Comparison of ENCODE assay signal across 27 cellular contexts in genomic region chr6:72653032-72653431, GRCh38. TPM values are rescaled to one million over a fixed set of nuclear protein-coding genes. Genes with fewer than 3 reads are reported as not detected.
A peak's percentile ranks its signal among the peaks of the same experiment; 100 is the strongest.
DNase-seq lines count a peak whose midpoint lies in the region; ATAC-seq, FAIRE-seq and TF ChIP-seq lines count a peak whose summit lies in the region.
"Had no signal": no experiment of that assay in that cellular context is flagged by ENCODE, and none has a peak within 500 bp of the region (broad histone marks: within the 10 kb centered on the region; RNA-seq: fewer than 3 reads in every experiment).

No MANE protein-coding gene starts in this region.

- H3K9me3 Mint-ChIP-seq in astrocyte (ENCODE audit: unreplicated experiment) (no peaks in the 10 kb centered on the region), Calu3 (ENCODE audit: low read depth, unreplicated experiment) (no peaks in the 10 kb centered on the region)
- H3K9me3 Mint-ChIP-seq: activated T-cell treated with anti-CD3 and anti-CD28 coated beads, Interleukin-2, amount 50 U/mL, for 4 hours; dendritic cell treated with granulocyte-macrophage colony-stimulating factor and Interleukin-4, amounts not matched to agents 40 ng/mL and 50 ng/mL, for 4 days; endodermal cell had no signal

- H3K9ac ChIP-seq in astrocyte (ENCODE audit: low read length) = no peak overlapping the region
- H3K9ac ChIP-seq: KMS-11 had no signal

- peaks cover 23% of the 10 kb centered on the region for H3K4me1 Mint-ChIP-seq in astrocyte (ENCODE audit: low read depth, unreplicated experiment)
- H3K4me1 Mint-ChIP-seq in Calu3 (ENCODE audit: low read depth, unreplicated experiment) = peaks cover 17% of the 10 kb centered on the region
- H3K4me1 Mint-ChIP-seq: endodermal cell had no signal

- no TSS peak for BruUV-seq in Calu3 (replicated peaks; lab: Mats Ljungman, UMichigan)

- no peaks in the 10 kb centered on the region for H4K20me1 ChIP-seq in astrocyte (ENCODE audit: insufficient read depth, low read length)

- no peaks in the 10 kb centered on the region for H3K79me2 ChIP-seq in astrocyte (ENCODE audit: insufficient read depth, low read length)

- no peaks in the 10 kb centered on the region for H3K36me3 Mint-ChIP-seq in astrocyte (ENCODE audit: low read depth, unreplicated experiment)
- peaks cover 4% of the 10 kb centered on the region for H3K36me3 Mint-ChIP-seq in Calu3 (ENCODE audit: insufficient read depth, unreplicated experiment)

- in situ Hi-C loops in KBM-7 (cut with MboI; ENCODE audit: low pct_unique_long_range_greater_than_20kb, low sequenced_read_pairs) = no loop called here

- H3K9me3 ChIP-seq in astrocyte (ENCODE audit: insufficient read depth, low read depth, low read length) = no peaks in the 10 kb centered on the region
- H3K9me3 ChIP-seq in vagina = no peaks in the 10 kb centered on the region
- no peaks in the 10 kb centered on the region for H3K9me3 ChIP-seq in aorta (ENCODE audit: control insufficient read depth, low read length)
- H3K9me3 ChIP-seq: body of pancreas, neutrophil, transverse colon had no signal

- no peaks in the 10 kb centered on the region for H3K27me3 Mint-ChIP-seq in astrocyte (ENCODE audit: low read depth, unreplicated experiment)
- no peaks in the 10 kb centered on the region for H3K27me3 Mint-ChIP-seq in Calu3 (ENCODE audit: unreplicated experiment)
- H3K27me3 Mint-ChIP-seq: activated CD8-positive, alpha-beta memory T cell treated with anti-CD3 and anti-CD28 coated beads, Interleukin-2, amount 10 ng/mL, durations not matched to agents 7 days and 5 days; dendritic cell treated with granulocyte-macrophage colony-stimulating factor and Interleukin-4, amounts not matched to agents 40 ng/mL and 50 ng/mL, for 4 days had no signal

- H3K27me3 ChIP-seq in astrocyte (ENCODE audit: insufficient read depth, low read length) (no peaks in the 10 kb centered on the region), vagina (no peaks in the 10 kb centered on the region), aorta (ENCODE audit: control insufficient read depth in 1 of 2, insufficient read depth in 2 of 2, low read length in 1 of 2) (no peaks in the 10 kb centered on the region)
- H3K27me3 ChIP-seq: body of pancreas, neutrophil, transverse colon had no signal

- H3K27ac Mint-ChIP-seq in astrocyte (ENCODE audit: unreplicated experiment) (no peak overlapping the region), Calu3 (ENCODE audit: unreplicated experiment) (no peak overlapping the region)
- H3K27ac Mint-ChIP-seq: activated CD8-positive, alpha-beta memory T cell treated with anti-CD3 and anti-CD28 coated beads, Interleukin-2, amount 10 ng/mL, durations not matched to agents 7 days and 5 days; dendritic cell treated with granulocyte-macrophage colony-stimulating factor and Interleukin-4, amounts not matched to agents 40 ng/mL and 50 ng/mL, for 4 days; endodermal cell had no signal

- DNase-seq in GF-D8 (lab: John Stamatoyannopoulos, UW) (peak; percentile 45), KBM-7 (peak; percentile 41), astrocyte (ENCODE audit: low read depth) (no peak), putamen (ENCODE audit: low spot score) (peak; percentile 19), Calu3 (no peak), vagina (ENCODE audit: extremely low spot score in 2 of 2) (no peak), aorta (no peak)
- DNase-seq: activated CD4-positive, alpha-beta T cell treated with anti-CD3 and anti-CD28 coated beads, Interleukin-2, amount 50 U/mL, for 4 hours; activated CD8-positive, alpha-beta memory T cell treated with anti-CD3 and anti-CD28 coated beads, Interleukin-2, amount 10 ng/mL, durations not matched to agents 7 days and 5 days; activated naive CD4-positive, alpha-beta T cell treated with Interleukin-2 at 50 U/mL for 16 hours; activated T-cell treated with anti-CD3 and anti-CD28 coated beads, Interleukin-2, amount 50 U/mL, for 4 hours; body of pancreas; C1 segment of cervical spinal cord; endodermal cell; glutamatergic neuron; HCEC 1CT; MM.1S; NCI-H1436; NCI-H748 treated with DMSO at 0.1 percent for 48 hours; RPMI8226; stimulated activated CD4-positive, alpha-beta T cell treated with anti-CD3 and anti-CD28 coated beads, Interleukin-4, amount 100 ng/mL, for 1 hour; transverse colon had no signal

- H3K4me1 ChIP-seq in astrocyte (ENCODE audit: insufficient read depth, low read length) (peaks cover 23% of the 10 kb centered on the region), vagina (no peaks in the 10 kb centered on the region), aorta (ENCODE audit: control insufficient read depth in 1 of 2, insufficient read depth in 2 of 2, low read length in 2 of 2) (peaks cover 3 to 7% of the 10 kb centered on the region in 2 donors)
- H3K4me1 ChIP-seq: body of pancreas, transverse colon had no signal

- H3K36me3 ChIP-seq in astrocyte (ENCODE audit: insufficient read depth, low read length) (no peaks in the 10 kb centered on the region), vagina (no peaks in the 10 kb centered on the region), aorta (ENCODE audit: control insufficient read depth in 1 of 2, insufficient read depth in 2 of 2, low read length in 1 of 2) (no peaks in the 10 kb centered on the region)
- H3K36me3 ChIP-seq: neutrophil, transverse colon had no signal

- H3K4me3 Mint-ChIP-seq in astrocyte (ENCODE audit: unreplicated experiment) (no peak overlapping the region), Calu3 (ENCODE audit: low read depth, unreplicated experiment) (no peak overlapping the region)
- H3K4me3 Mint-ChIP-seq: activated CD8-positive, alpha-beta memory T cell treated with anti-CD3 and anti-CD28 coated beads, Interleukin-2, amount 10 ng/mL, durations not matched to agents 7 days and 5 days; activated T-cell treated with anti-CD3 and anti-CD28 coated beads, Interleukin-2, amount 50 U/mL, for 4 hours; dendritic cell treated with granulocyte-macrophage colony-stimulating factor and Interleukin-4, amounts not matched to agents 40 ng/mL and 50 ng/mL, for 4 days; endodermal cell had no signal

- TF ChIP-seq POLR2A in vagina (IDR thresholded peaks at IDR 0.05) = no peak

- peak; percentile 49 for FAIRE-seq in astrocyte (lab: Jason Lieb, UNC)
- FAIRE-seq: islet of Langerhans had no signal

- no peak overlapping the region for H3K4me2 ChIP-seq in astrocyte (ENCODE audit: low read length)
- H3K4me2 ChIP-seq: KMS-11 had no signal

- H3K4me3 ChIP-seq in astrocyte (ENCODE audit: insufficient read depth, low read depth, low read length) = no peak overlapping the region
- H3K4me3 ChIP-seq in vagina = no peak overlapping the region
- H3K4me3 ChIP-seq in aorta (ENCODE audit: low read length in 2 of 2) = no peak overlapping the region
- H3K4me3 ChIP-seq: body of pancreas, transverse colon had no signal

- ATAC-seq in aorta (ENCODE audit: low FRiP score) (no peak), HG03196 (IDR thresholded peaks at IDR 0.05; ENCODE audit: unreplicated experiment) (no peak)
- ATAC-seq: activated CD8-positive, alpha-beta memory T cell treated with anti-CD3 and anti-CD28 coated beads, Interleukin-2, amount 10 ng/mL, durations not matched to agents 7 days and 5 days; activated T-cell treated with anti-CD3 and anti-CD28 coated beads, Interleukin-2, amount 50 U/mL, for 4 hours; body of pancreas had no signal

- 94 to 98% methylated on average over 1 of the region's 1 CpG for WGBS in aorta, 2 donors

- CTCF ChIA-PET in Calu3 (lab: Charles Lee) = no interaction called here

- H2AFZ ChIP-seq in astrocyte (ENCODE audit: low read depth, low read length) = no peak overlapping the region

- intact Hi-C loops in Calu3 (cut with micrococcal nuclease; ENCODE audit: unreplicated experiment) = no loop called here
- intact Hi-C loops in vagina (cut with DNase I) = no loop called here
- intact Hi-C loops in aorta (cut with DNase I) = no loop called here

- TF ChIP-seq CTCF in astrocyte (IDR thresholded peaks at IDR 0.05; ENCODE audit: insufficient read depth, low read depth, low read length) (no peak), Calu3 (IDR thresholded peaks at IDR 0.05; ENCODE audit: unreplicated experiment) (no peak), vagina (IDR thresholded peaks at IDR 0.05) (no peak)

- H3K27ac ChIP-seq in astrocyte (ENCODE audit: low read depth, low read length) (no peak overlapping the region), vagina (no peak overlapping the region), aorta (ENCODE audit: low read depth in 1 of 2, low read length in 2 of 2) (no peak overlapping the region)
- H3K27ac ChIP-seq: body of pancreas, KMS-11, neutrophil, transverse colon had no signal

RNA-seq across cellular contexts. Expression of gene KCNQ5, which starts 31.2 kb away (rescaled TPM):
- total RNA-seq in astrocyte = 0.43 and 2.0 TPM in 2 replicates
- 0.10 TPM in 1 of 2 replicates, not detected in the other for total RNA-seq in Calu3 (2022)
- total RNA-seq in vagina = 3.9 TPM
- 1 to 10 TPM; 4.4 to 8.1 TPM for total RNA-seq in aorta
- polyA plus RNA-seq in aorta = under 1 TPM; 0.15 to 0.38 TPM

Comparison
In these comparisons a context has a peak if more than half of its experiments do, and no peak if none do; other contexts are left out.
1. DNase-seq: peak in GF-D8 (single experiment), KBM-7 (single experiment) and putamen (single experiment); none in astrocyte (single experiment), Calu3 (single experiment), vagina (0 of 2) and aorta (0 of 2).